Comparison of ENCODE assay signal across 10 cellular contexts in the genomic region with DNA sequence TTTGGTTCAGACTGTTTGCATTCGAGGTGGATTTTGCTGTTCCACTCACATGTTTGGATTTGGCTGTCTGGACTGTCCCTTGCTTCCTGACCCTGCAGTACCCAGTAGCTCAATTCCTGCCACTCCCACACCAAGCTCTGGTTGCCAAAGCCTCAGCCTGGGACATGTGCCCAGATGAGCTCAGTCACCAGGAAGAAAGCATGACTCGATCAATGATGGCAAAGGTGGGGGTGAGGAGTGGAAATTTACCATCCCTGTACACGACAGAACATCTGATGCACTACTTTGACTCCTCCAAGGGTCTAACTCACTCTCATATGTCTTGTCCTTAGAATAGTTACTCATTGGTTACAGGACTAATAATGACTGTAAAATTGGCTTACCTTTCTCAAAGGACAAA. TPM values are rescaled to one million over a fixed set of nuclear protein-coding genes. Genes with fewer than 3 reads are reported as not detected.
A peak's percentile ranks its signal among the peaks of the same experiment; 100 is the strongest.
DNase-seq lines count a peak whose midpoint lies in the region; ATAC-seq and TF ChIP-seq lines count a peak whose summit lies in the region.
"Had no signal": no experiment of that assay in that cellular context is flagged by ENCODE, and none has a peak within 500 bp of the region (broad histone marks: within the 10 kb centered on the region; RNA-seq: fewer than 3 reads in every experiment).

No MANE protein-coding gene starts in this region.

- H3K9me2 ChIP-seq in PC-9 (ENCODE audit: insufficient read depth): no peaks in the 10 kb centered on the region

- no peak overlapping the region for H3K4me2 ChIP-seq in PC-9
- H3K4me2 ChIP-seq: neural progenitor cell had no signal

- H3K36me3 Mint-ChIP-seq in osteocyte (ENCODE audit: unreplicated experiment): no peaks in the 10 kb centered on the region
- no peaks in the 10 kb centered on the region for H3K36me3 Mint-ChIP-seq in chondrocyte (ENCODE audit: low read depth)
- H3K36me3 Mint-ChIP-seq: neural progenitor cell had no signal

- H3K4me1 ChIP-seq in PC-9 (replicated peaks; ENCODE audit: insufficient read depth): 0 out of 2 replicates have a peak, but pooled peaks cover 6% of the 10 kb centered on the region
- H3K4me1 ChIP-seq: neural progenitor cell had no signal

- H3K79me2 ChIP-seq in PC-9 (ENCODE audit: low read depth): no peaks in the 10 kb centered on the region

- H3K4me3 ChIP-seq in AG10803 (ENCODE audit: low read length) (no peak overlapping the region), PC-9 (no peak overlapping the region), epithelial cell of esophagus (ENCODE audit: low read length) (no peak overlapping the region)
- H3K4me3 ChIP-seq: neural progenitor cell had no signal

- TF ChIP-seq CTCF in AG10803 (conservative IDR thresholded peaks at IDR 0.05; ENCODE audit: low read length): no peak
- TF ChIP-seq CTCF in PC-9 (conservative IDR thresholded peaks at IDR 0.05): no peak
- no peak for TF ChIP-seq CTCF in epithelial cell of esophagus (IDR thresholded peaks at IDR 0.05; ENCODE audit: insufficient read depth, low read depth, low read length, missing control alignments)
- no peak for TF ChIP-seq CTCF in osteocyte (IDR thresholded peaks at IDR 0.05)
- no peak for TF ChIP-seq CTCF in chondrocyte (IDR thresholded peaks at IDR 0.05)

- no peak for ATAC-seq in HG03460 (IDR thresholded peaks at IDR 0.05; ENCODE audit: unreplicated experiment)

- BruUV-seq in PC-9 (replicated peaks; lab: Mats Ljungman, UMichigan): no TSS peak

- CTCF ChIA-PET in PC-9 (lab: Charles Lee): no interaction called here

- no peaks in the 10 kb centered on the region for H3K36me3 ChIP-seq in PC-9 (ENCODE audit: low read depth)
- H3K36me3 ChIP-seq: neural progenitor cell had no signal

- H2AFZ ChIP-seq in PC-9: peak overlapping the region; percentile 29; the same call in 1 of the 2 replicates
- H2AFZ ChIP-seq: neural progenitor cell had no signal

- peaks cover 5% of the 10 kb centered on the region for H3K9me3 Mint-ChIP-seq in osteocyte (ENCODE audit: unreplicated experiment)
- peaks cover 6% of the 10 kb centered on the region for H3K9me3 Mint-ChIP-seq in chondrocyte (ENCODE audit: low read depth)

- H3K27me3 Mint-ChIP-seq in osteocyte (ENCODE audit: unreplicated experiment) (peaks cover 11% of the 10 kb centered on the region), chondrocyte (ENCODE audit: low read depth) (no peaks in the 10 kb centered on the region)

- no peaks in the 10 kb centered on the region for H3K27me3 ChIP-seq in PC-9 (ENCODE audit: insufficient read depth, low read depth)
- H3K27me3 ChIP-seq: neural progenitor cell had no signal

- intact Hi-C loops in PC-9 (cut with micrococcal nuclease; ENCODE audit: unreplicated experiment): no loop called here

- no peak overlapping the region for H3K4me3 Mint-ChIP-seq in osteocyte (ENCODE audit: unreplicated experiment)
- H3K4me3 Mint-ChIP-seq in chondrocyte (ENCODE audit: unreplicated experiment): no peak overlapping the region
- H3K4me3 Mint-ChIP-seq: neural progenitor cell had no signal

- H3K4me1 Mint-ChIP-seq in osteocyte (ENCODE audit: unreplicated experiment): no peaks in the 10 kb centered on the region
- peaks cover 9% of the 10 kb centered on the region for H3K4me1 Mint-ChIP-seq in chondrocyte (ENCODE audit: low read depth)
- H3K4me1 Mint-ChIP-seq: neural progenitor cell had no signal

- no peak overlapping the region for H3K27ac ChIP-seq in PC-9
- H3K27ac ChIP-seq: neural progenitor cell had no signal

- H3K9me3 ChIP-seq in PC-9 (ENCODE audit: insufficient read depth, low read depth): no peaks in the 10 kb centered on the region

- POLR2A ChIA-PET in PC-9 (lab: Charles Lee; ENCODE audit: unreplicated experiment): no interaction called here

- H3F3A ChIP-seq in PC-9 (ENCODE audit: insufficient read depth, low read depth): no peaks in the 10 kb centered on the region

- H4K20me1 ChIP-seq in PC-9 (ENCODE audit: insufficient read depth): no peaks in the 10 kb centered on the region

- DNase-seq in AG10803 (ENCODE audit: low read depth): peak; percentile 86
- peak; percentile 3 to 43 for DNase-seq in PC-9
- DNase-seq in epithelial cell of esophagus (ENCODE audit: low read depth): peak; percentile 78
- DNase-seq in medulla oblongata (ENCODE audit: extremely low spot score): peak; percentile 14
- DNase-seq in osteocyte (ENCODE audit: extremely low spot score, unreplicated experiment): no peak
- DNase-seq in chondrocyte (ENCODE audit: low spot score): no peak
- no peak for DNase-seq in NCI-H128 (lab: John Stamatoyannopoulos, UW; ENCODE audit: unreplicated experiment)
- DNase-seq: NCI-H1694 had no signal

- H3K27ac Mint-ChIP-seq in osteocyte (ENCODE audit: unreplicated experiment) (no peak overlapping the region), chondrocyte (ENCODE audit: unreplicated experiment) (no peak overlapping the region)
- H3K27ac Mint-ChIP-seq: neural progenitor cell had no signal

RNA-seq across cellular contexts. Expression of a gene that starts 45.2 kb away (rescaled TPM):
- total RNA-seq in PC-9 (2021): 0.28 TPM in 1 of 2 replicates, not detected in the other
- 0.43 and 0.71 TPM in 2 replicates for total RNA-seq in osteocyte
- 1.1 to 22.3 TPM (median 1.2 TPM) in 3 replicates for total RNA-seq in chondrocyte

Comparison
In these comparisons a context has a peak if more than half of its experiments do, and no peak if none do; other contexts are left out.
1. DNase-seq: peak in AG10803 (single experiment), PC-9 (2 of 2), epithelial cell of esophagus (single experiment) and medulla oblongata (single experiment); none in osteocyte (single experiment), chondrocyte (single experiment) and NCI-H128 (single experiment).